ENCODE assay signal across 33 cellular contexts in the genomic region with DNA sequence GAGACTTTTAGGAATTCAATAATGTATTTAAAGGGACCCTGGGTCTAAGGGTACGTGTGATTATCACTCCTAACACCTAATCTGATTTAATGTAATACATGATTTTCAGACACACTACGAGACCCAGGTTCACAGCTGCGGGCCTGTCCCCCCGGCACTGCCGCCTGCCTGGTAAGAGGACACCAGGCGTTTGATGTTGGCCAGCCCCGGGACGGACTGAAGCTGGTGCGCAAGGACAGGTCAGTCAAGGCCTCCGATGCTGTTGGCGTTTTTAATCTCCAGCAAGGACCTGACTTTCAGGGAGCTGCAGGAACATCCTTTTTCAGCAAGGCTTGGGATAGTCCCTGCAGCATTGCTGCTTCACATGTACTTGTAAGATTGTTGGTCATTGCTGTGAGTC.
"Had no signal": no experiment of that assay in that cellular context is flagged by ENCODE, and none has a peak within 500 bp of the region (broad histone marks: within the 10 kb centered on the region; RNA-seq: fewer than 3 reads in every experiment).

No MANE protein-coding gene starts in this region.

- H3K9me3 ChIP-seq: breast epithelium, esophagus squamous epithelium, gastroesophageal sphincter, lower lobe of right lung, neutrophil, ovary, upper lobe of left lung, vagina had no signal

- H3K4me1 Mint-ChIP-seq: endodermal cell had no signal

- H3K27me3 ChIP-seq: breast epithelium, esophagus squamous epithelium, gastroesophageal sphincter, neutrophil, ovary, upper lobe of left lung, vagina had no signal

- ATAC-seq: activated CD8-positive, alpha-beta T cell treated with anti-CD3 and anti-CD28 coated beads for 36 hours; activated T-cell treated with anti-CD3 and anti-CD28 coated beads, Interleukin-2, amount 50 U/mL, for 4 hours; activated T-helper 17 cell treated with anti-CD3 and anti-CD28 coated beads, Interleukin-2, amount 50 U/mL, for 72 hours; gastroesophageal sphincter; left lobe of liver; lower lobe of right lung; sciatic nerve; stimulated activated memory B cell treated with anti-CD40 and anti-IgM and Interleukin-4, amounts not matched to agents 10 μg/mL and 1 μg/mL and 100 μg/mL, for 72 hours; stimulated activated naive CD8-positive, alpha-beta T cell treated with anti-CD3 and anti-CD28 coated beads, Interleukin-15, amount 100 ng/mL, for 72 hours; T-helper 17 cell had no signal

- H3K4me3 Mint-ChIP-seq: activated CD8-positive, alpha-beta T cell treated with anti-CD3 and anti-CD28 coated beads for 36 hours; activated T-cell treated with anti-CD3 and anti-CD28 coated beads, Interleukin-2, amount 50 U/mL, for 4 hours; activated T-helper 17 cell treated with anti-CD3 and anti-CD28 coated beads, Interleukin-2, amount 50 U/mL, for 72 hours; dendritic cell treated with granulocyte-macrophage colony-stimulating factor and Interleukin-4, amounts not matched to agents 40 ng/mL and 50 ng/mL, for 4 days; endodermal cell; nephron progenitor cell; stimulated activated memory B cell treated with anti-CD40 and anti-IgM and Interleukin-4, amounts not matched to agents 10 μg/mL and 1 μg/mL and 100 μg/mL, for 72 hours; stimulated activated naive CD8-positive, alpha-beta T cell treated with anti-CD3 and anti-CD28 coated beads, Interleukin-15, amount 100 ng/mL, for 72 hours; T-helper 17 cell had no signal

- H3K27me3 Mint-ChIP-seq: activated CD8-positive, alpha-beta T cell treated with anti-CD3 and anti-CD28 coated beads for 36 hours; activated T-helper 17 cell treated with anti-CD3 and anti-CD28 coated beads, Interleukin-2, amount 50 U/mL, for 72 hours; dendritic cell treated with granulocyte-macrophage colony-stimulating factor and Interleukin-4, amounts not matched to agents 40 ng/mL and 50 ng/mL, for 4 days; progenitor cell of endocrine pancreas; stimulated activated memory B cell treated with anti-CD40 and anti-IgM and Interleukin-4, amounts not matched to agents 10 μg/mL and 1 μg/mL and 100 μg/mL, for 72 hours; stimulated activated naive CD8-positive, alpha-beta T cell treated with anti-CD3 and anti-CD28 coated beads, Interleukin-15, amount 100 ng/mL, for 72 hours; T-helper 17 cell had no signal

- H3K36me3 ChIP-seq: breast epithelium, ovary had no signal

- H3K4me3 ChIP-seq: breast epithelium, esophagus squamous epithelium, gastroesophageal sphincter, lower lobe of right lung, ovary, skin epidermis, upper lobe of left lung, vagina had no signal

- H3K27ac Mint-ChIP-seq: activated T-helper 17 cell treated with anti-CD3 and anti-CD28 coated beads, Interleukin-2, amount 50 U/mL, for 72 hours; dendritic cell treated with granulocyte-macrophage colony-stimulating factor and Interleukin-4, amounts not matched to agents 40 ng/mL and 50 ng/mL, for 4 days; endodermal cell; stimulated activated memory B cell treated with anti-CD40 and anti-IgM and Interleukin-4, amounts not matched to agents 10 μg/mL and 1 μg/mL and 100 μg/mL, for 72 hours; stimulated activated naive CD8-positive, alpha-beta T cell treated with anti-CD3 and anti-CD28 coated beads, Interleukin-15, amount 100 ng/mL, for 72 hours; T-helper 17 cell had no signal

- DNase-seq: activated CD4-positive, alpha-beta T cell treated with anti-CD3 and anti-CD28 coated beads, Interleukin-2, amount 50 U/mL, for 1 hour; activated CD8-positive, alpha-beta T cell treated with anti-CD3 and anti-CD28 coated beads for 36 hours; activated gamma-delta T cell treated with Interleukin-2 at 50 U/mL for 16 hours; activated naive CD4-positive, alpha-beta T cell treated with anti-CD3 and anti-CD28 coated beads, Interleukin-2, amount 50 U/mL, for 16 hours; activated T-cell treated with anti-CD3 and anti-CD28 coated beads, Interleukin-2, amount 50 U/mL, for 4 hours; central memory CD4-positive, alpha-beta T cell; endodermal cell; esophagus squamous epithelium; head of caudate nucleus; hippocampal formation; kidney; lower lobe of right lung; mesenchymal stem cell; nephron progenitor cell; ovary; retina; stimulated activated CD4-positive, alpha-beta T cell treated with anti-CD3 and anti-CD28 coated beads, Interleukin-4, amount 100 ng/mL, for 24 hours; stimulated activated naive CD8-positive, alpha-beta T cell treated with anti-CD3 and anti-CD28 coated beads, Interleukin-15, amount 100 ng/mL, for 72 hours; substantia nigra; T-helper 17 cell; T1000; upper lobe of left lung had no signal

- H3K9me3 Mint-ChIP-seq: activated CD8-positive, alpha-beta T cell treated with anti-CD3 and anti-CD28 coated beads for 36 hours; activated T-cell treated with anti-CD3 and anti-CD28 coated beads, Interleukin-2, amount 50 U/mL, for 4 hours; activated T-helper 17 cell treated with anti-CD3 and anti-CD28 coated beads, Interleukin-2, amount 50 U/mL, for 72 hours; dendritic cell treated with granulocyte-macrophage colony-stimulating factor and Interleukin-4, amounts not matched to agents 40 ng/mL and 50 ng/mL, for 4 days; endodermal cell; nephron progenitor cell; stimulated activated memory B cell treated with anti-CD40 and anti-IgM and Interleukin-4, amounts not matched to agents 10 μg/mL and 1 μg/mL and 100 μg/mL, for 72 hours; stimulated activated naive CD8-positive, alpha-beta T cell treated with anti-CD3 and anti-CD28 coated beads, Interleukin-15, amount 100 ng/mL, for 72 hours had no signal

- H3K27ac ChIP-seq: breast epithelium, esophagus squamous epithelium, gastroesophageal sphincter, lower lobe of right lung, neutrophil, ovary, upper lobe of left lung, vagina had no signal

- H3K4me1 ChIP-seq: breast epithelium had no signal
